Comparison of ENCODE assay signal across 20 cellular contexts in genomic region chr9:121855476-121855875, GRCh38.
"Had no signal": no experiment of that assay in that cellular context is flagged by ENCODE, and none has a peak within 500 bp of the region (broad histone marks: within the 10 kb centered on the region; RNA-seq: fewer than 3 reads in every experiment).

No MANE protein-coding gene starts in this region.

- H3K4me3 ChIP-seq: K562 had no signal

- H3K4me3 Mint-ChIP-seq: IgD-negative memory B cell had no signal

- H3K27ac Mint-ChIP-seq: IgD-negative memory B cell had no signal

- H3K27ac ChIP-seq: KMS-11 had no signal

- H3K27me3 Mint-ChIP-seq: IgD-negative memory B cell had no signal

- H3K9me3 Mint-ChIP-seq: IgD-negative memory B cell had no signal

- H3K9ac ChIP-seq: KMS-11, SK-N-SH had no signal

- H3K9me3 ChIP-seq: SK-N-SH had no signal

- DNase-seq: Kasumi-1, MM.1S, NCI-H1105, NCI-H1417, NCI-H1436 treated with DMSO at 0.1 percent for 48 hours, NCI-H1694, NCI-H187 treated with DMSO at 0.1 percent for 48 hours, NCI-H2029 treated with DMSO at 0.1 percent for 48 hours, NCI-H2171 treated with DMSO at 0.1 percent for 48 hours, NCI-H345, NCI-H446 treated with DMSO at 0.1 percent for 48 hours, NCI-H510A treated with DMSO at 0.1 percent for 48 hours, NCI-H69, NCI-H774, RPMI8226, SHP77, SK-N-SH had no signal
